In the genomic region with DNA sequence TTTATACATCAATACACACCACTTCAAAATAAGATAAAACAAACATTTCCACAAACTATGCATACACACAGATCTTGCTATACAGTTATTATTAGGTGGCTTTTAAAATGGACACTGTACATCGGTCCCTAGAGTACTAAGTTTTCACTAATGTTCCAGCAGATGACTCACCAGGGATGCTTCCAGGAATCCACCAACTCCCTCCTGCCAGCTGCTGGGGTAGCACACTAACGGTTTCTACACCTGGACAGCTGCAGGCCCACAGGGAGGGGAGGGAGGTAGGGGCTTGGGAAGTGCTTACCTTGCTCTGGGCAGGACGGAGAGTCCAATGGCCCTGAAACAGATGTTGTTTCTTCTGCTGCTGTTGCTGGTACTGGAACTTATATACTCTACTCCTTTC, we compare ENCODE assay signal across 1 cellular context.
TF ChIP-seq lines count a peak whose summit lies in the region.

A gene (minus strand): TSS at position 357 of the 400 bp plus-strand sequence. CDS start 3,705 bp downstream, outside the sequence.

TF ChIP-seq in neural cell, 6 proteins besides CTCF, POLR2A, EP300 and RAD21 (continued from another document):
- TF ChIP-seq, protein P1, sequence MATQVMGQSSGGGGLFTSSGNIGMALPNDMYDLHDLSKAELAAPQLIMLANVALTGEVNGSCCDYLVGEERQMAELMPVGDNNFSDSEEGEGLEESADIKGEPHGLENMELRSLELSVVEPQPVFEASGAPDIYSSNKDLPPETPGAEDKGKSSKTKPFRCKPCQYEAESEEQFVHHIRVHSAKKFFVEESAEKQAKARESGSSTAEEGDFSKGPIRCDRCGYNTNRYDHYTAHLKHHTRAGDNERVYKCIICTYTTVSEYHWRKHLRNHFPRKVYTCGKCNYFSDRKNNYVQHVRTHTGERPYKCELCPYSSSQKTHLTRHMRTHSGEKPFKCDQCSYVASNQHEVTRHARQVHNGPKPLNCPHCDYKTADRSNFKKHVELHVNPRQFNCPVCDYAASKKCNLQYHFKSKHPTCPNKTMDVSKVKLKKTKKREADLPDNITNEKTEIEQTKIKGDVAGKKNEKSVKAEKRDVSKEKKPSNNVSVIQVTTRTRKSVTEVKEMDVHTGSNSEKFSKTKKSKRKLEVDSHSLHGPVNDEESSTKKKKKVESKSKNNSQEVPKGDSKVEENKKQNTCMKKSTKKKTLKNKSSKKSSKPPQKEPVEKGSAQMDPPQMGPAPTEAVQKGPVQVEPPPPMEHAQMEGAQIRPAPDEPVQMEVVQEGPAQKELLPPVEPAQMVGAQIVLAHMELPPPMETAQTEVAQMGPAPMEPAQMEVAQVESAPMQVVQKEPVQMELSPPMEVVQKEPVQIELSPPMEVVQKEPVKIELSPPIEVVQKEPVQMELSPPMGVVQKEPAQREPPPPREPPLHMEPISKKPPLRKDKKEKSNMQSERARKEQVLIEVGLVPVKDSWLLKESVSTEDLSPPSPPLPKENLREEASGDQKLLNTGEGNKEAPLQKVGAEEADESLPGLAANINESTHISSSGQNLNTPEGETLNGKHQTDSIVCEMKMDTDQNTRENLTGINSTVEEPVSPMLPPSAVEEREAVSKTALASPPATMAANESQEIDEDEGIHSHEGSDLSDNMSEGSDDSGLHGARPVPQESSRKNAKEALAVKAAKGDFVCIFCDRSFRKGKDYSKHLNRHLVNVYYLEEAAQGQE (IDR thresholded peaks at IDR 0.05; ENCODE audit: borderline replicate concordance) = no peak
- TF ChIP-seq SMC3 (conservative IDR thresholded peaks at IDR 0.05; ENCODE audit: poor library complexity) = no peak
- TF ChIP-seq POLR2AphosphoS5 (IDR thresholded peaks at IDR 0.05) = no peak
- TF ChIP-seq TAF1 (IDR thresholded peaks at IDR 0.05; ENCODE audit: low read depth) = no peak
